ENCODE assay signal across 8 cellular contexts in the genomic region with DNA sequence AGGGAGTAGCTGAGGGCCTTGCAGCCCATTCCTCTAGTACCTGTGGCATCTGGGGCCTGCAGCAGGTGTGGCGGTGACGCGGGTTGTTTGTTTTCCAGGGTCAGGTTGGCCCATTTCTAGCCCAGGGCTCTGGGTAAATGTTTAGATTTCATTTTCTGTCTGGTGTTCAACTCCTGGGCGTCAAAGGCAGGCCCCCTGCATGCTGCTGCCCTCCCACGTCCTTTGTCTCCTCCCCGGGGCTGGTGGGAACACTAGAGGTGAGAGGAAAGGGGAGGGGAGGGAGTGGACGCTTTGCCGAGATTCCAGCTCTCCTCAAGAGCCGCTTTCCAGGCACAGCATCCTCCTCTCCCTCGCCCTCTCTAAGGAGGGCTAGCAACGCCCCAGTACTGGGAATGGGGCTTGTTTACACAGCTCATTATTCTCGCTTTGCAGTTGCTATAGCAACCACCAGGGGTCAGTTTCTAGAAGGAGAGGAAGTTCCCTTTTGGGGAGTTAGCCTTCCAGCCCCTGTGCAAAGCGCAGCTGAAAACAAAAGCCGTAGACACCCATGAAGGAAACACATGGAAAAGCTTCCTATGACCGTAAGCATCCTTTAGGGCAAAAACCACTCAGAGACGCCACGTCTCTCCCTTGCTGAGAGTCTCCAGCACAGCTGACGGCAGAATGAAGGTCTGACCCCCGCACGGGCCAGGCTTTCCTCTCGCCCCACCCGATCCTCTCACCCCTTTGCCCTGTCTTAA.
DNase-seq lines count a peak whose midpoint lies in the region; ATAC-seq and TF ChIP-seq lines count a peak whose summit lies in the region.

No MANE protein-coding gene starts in this region.

- intact Hi-C loops in esophagus squamous epithelium (cut with DNase I) = no loop called here

- no peaks in the 10 kb centered on the region for H4K20me1 ChIP-seq in Karpas-422 (ENCODE audit: insufficient read depth, low read depth, low read length)

- no peak overlapping the region for H3K9ac ChIP-seq in Karpas-422 (ENCODE audit: low read length)
- peak overlapping the region; percentile 34 to 52 for H3K9ac ChIP-seq in mucosa of rectum (ENCODE audit: low read depth in 1 of 2, low read length in 2 of 2)

- H3K27ac ChIP-seq in Karpas-422 (ENCODE audit: low read length) (no peak overlapping the region), esophagus squamous epithelium (peak overlapping the region in 3 of 4 donors; percentile 25 to 49 (median 40)), mucosa of rectum (ENCODE audit: low read depth in 2 of 2, low read length in 2 of 2) (peak overlapping the region; percentile 48 to 61)

- in situ Hi-C loops in SK-MEL-5 (cut with HindIII; ENCODE audit: low pct_unique_long_range_greater_than_20kb, low sequenced_read_pairs) = no loop called here

- WGBS in esophagus squamous epithelium, 2 donors = 60 to 65% methylated on average over 13 to 18 of the region's 22 CpGs

- H3K4me1 ChIP-seq in Karpas-422 (ENCODE audit: low read length) (no peaks in the 10 kb centered on the region), esophagus squamous epithelium (peaks cover 7 to 13% (median 13%) of the 10 kb centered on the region in 3 donors), mucosa of rectum (ENCODE audit: control insufficient read depth in 2 of 2, insufficient read depth in 2 of 2, low read length in 2 of 2) (peaks cover 8 to 11% of the 10 kb centered on the region in 2 donors)

- H3K9me3 ChIP-seq in Karpas-422 (ENCODE audit: low read length) (no peaks in the 10 kb centered on the region), esophagus squamous epithelium (no peaks in the 10 kb centered on the region), mucosa of rectum (ENCODE audit: control insufficient read depth in 2 of 2, low read length in 2 of 2) (no peaks in the 10 kb centered on the region)

- TF ChIP-seq CTCF in esophagus squamous epithelium (IDR thresholded peaks at IDR 0.05) = peak; percentile 29 to 52 (median 36)

- H3K9me2 ChIP-seq in Karpas-422 (replicated peaks; ENCODE audit: insufficient read depth, low read length) = no peaks in the 10 kb centered on the region

- no peaks in the 10 kb centered on the region for H3K36me3 ChIP-seq in Karpas-422 (ENCODE audit: insufficient read depth, low read length)
- H3K36me3 ChIP-seq in esophagus squamous epithelium = no peaks in the 10 kb centered on the region
- H3K36me3 ChIP-seq in mucosa of rectum (ENCODE audit: control insufficient read depth in 2 of 2, insufficient read depth in 2 of 2, low read length in 2 of 2) = no peaks in the 10 kb centered on the region

- DNase-seq in NCI-H82 (lab: John Stamatoyannopoulos, UW) (peak; percentile 85), NCI-H82 treated with DMSO at 0.1 percent for 48 hours (lab: John Stamatoyannopoulos, UW; ENCODE audit: unreplicated experiment) (no peak), Karpas-422 (peak; percentile 59), SK-MEL-5 (ENCODE audit: low read depth, low spot score) (peak; percentile 80), esophagus squamous epithelium (lab: John Stamatoyannopoulos, UW) (no peak)
- no peak for DNase-seq in activated CD8-positive, alpha-beta memory T cell treated with anti-CD3 and anti-CD28 coated beads, Interleukin-2, amount 50 U/mL, for 4 hours

- no peak overlapping the region for H2AFZ ChIP-seq in Karpas-422 (ENCODE audit: low read length)

- ATAC-seq in GM21737 (IDR thresholded peaks at IDR 0.05; ENCODE audit: unreplicated experiment) = peak; percentile 69

- no peaks in the 10 kb centered on the region for H3K79me2 ChIP-seq in Karpas-422 (ENCODE audit: low read length)

- TF ChIP-seq POLR2A in esophagus squamous epithelium (IDR thresholded peaks at IDR 0.05) = no peak

- no peak overlapping the region for H3K4me2 ChIP-seq in Karpas-422 (ENCODE audit: low read depth, low read length, poor library complexity, severe bottlenecking)

- H3K27me3 ChIP-seq in Karpas-422 (ENCODE audit: low read length) = no peaks in the 10 kb centered on the region
- H3K27me3 ChIP-seq in esophagus squamous epithelium = no peaks in the 10 kb centered on the region
- H3K27me3 ChIP-seq in mucosa of rectum (ENCODE audit: control insufficient read depth in 2 of 2, insufficient read depth in 2 of 2, low read length in 2 of 2) = no peaks in the 10 kb centered on the region

- no peak overlapping the region for H3K4me3 ChIP-seq in Karpas-422 (ENCODE audit: low read length)
- H3K4me3 ChIP-seq in esophagus squamous epithelium = peak overlapping the region in 1 of 4 donors; percentile 36
- peak overlapping the region in 1 of 2 donors; percentile 44 for H3K4me3 ChIP-seq in mucosa of rectum (ENCODE audit: low read length in 2 of 2)

Comparison
In these comparisons a context has a peak if more than half of its experiments do, and no peak if none do; other contexts are left out.
1. DNase-seq: peak in NCI-H82 (single experiment), Karpas-422 (single experiment) and SK-MEL-5 (single experiment); none in NCI-H82 treated with DMSO at 0.1 percent for 48 hours (single experiment), esophagus squamous epithelium (single experiment) and activated CD8-positive, alpha-beta memory T cell treated with anti-CD3 and anti-CD28 coated beads, Interleukin-2, amount 50 U/mL, for 4 hours (single experiment).